In the genomic region with DNA sequence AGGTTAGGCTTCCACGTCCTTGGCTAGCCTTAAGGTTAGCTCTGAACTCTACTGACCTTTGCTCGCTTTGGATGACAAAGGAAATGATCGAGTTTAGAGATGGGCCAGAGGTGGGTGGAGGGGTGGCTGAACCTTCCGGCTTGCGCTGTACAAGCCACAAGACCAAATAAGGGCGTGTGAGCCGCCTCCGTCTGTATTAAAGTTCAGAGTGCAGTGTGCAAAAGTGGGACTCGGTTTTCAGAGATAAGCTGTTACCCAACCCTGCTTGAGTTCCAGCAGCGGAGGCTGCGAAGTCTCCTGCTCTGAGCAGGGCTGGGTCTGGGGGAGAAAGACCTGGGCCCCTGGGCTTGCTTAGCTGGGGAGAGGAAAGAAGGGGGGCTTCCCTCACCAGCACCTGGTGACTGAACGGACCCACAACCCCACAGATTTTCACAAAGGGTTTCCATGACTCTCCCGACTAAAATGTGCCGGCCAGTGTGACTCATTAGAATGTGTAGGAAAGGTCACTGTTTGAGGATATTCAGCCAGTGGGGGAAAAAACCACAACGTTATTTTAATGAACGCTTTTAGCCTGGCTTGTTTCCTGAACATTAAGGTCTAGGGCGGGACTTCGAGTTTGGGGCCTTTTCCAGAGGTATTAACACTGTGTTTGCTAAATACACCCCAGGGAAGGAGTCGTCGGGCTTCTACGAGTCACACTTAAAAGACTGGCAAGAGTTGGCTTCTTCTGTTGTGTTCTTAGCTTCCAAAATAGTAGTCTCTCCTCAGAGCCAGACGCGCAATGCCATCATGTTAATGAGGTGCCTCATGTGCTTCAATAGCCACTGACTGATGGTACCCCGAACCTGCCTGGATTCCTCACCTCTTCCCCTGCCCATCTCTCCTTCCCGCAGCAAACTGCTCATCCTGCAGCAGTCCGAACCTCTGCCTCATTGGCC, we compare ENCODE assay signal across 1 cellular context.
TF ChIP-seq lines count a peak whose summit lies in the region.

No MANE protein-coding gene starts in this region.

TF ChIP-seq in HepG2, 621 proteins besides CTCF, POLR2A, EP300 and RAD21 (continued from another document and continues in another):
- TF ChIP-seq ZNF280B (CRISPR knock-in tag; IDR thresholded peaks at IDR 0.05; ENCODE audit: borderline replicate concordance) (peak; percentile 45; the same call in 1 of the 2 replicates), KDM6A (CRISPR knock-in tag; IDR thresholded peaks at IDR 0.05; ENCODE audit: low read depth) (peak; percentile 88), ARNT2 (CRISPR knock-in tag; IDR thresholded peaks at IDR 0.05; ENCODE audit: low read depth) (peak; percentile 74; the same call in 1 of the 2 replicates), HDAC2 (CRISPR knock-in tag; IDR thresholded peaks at IDR 0.05) (peak; percentile 96), ZNF12 (CRISPR knock-in tag; IDR thresholded peaks at IDR 0.05) (peak; percentile 66), ZNF441 (CRISPR knock-in tag; IDR thresholded peaks at IDR 0.05; ENCODE audit: borderline replicate concordance) (no peak), YEATS4 (CRISPR knock-in tag; IDR thresholded peaks at IDR 0.05; ENCODE audit: borderline replicate concordance) (peak; percentile 84), KDM5A (IDR thresholded peaks at IDR 0.05; ENCODE audit: borderline replicate concordance, low read length) (peak; percentile 44; the same call in 1 of the 2 replicates), MIER2 (CRISPR knock-in tag; IDR thresholded peaks at IDR 0.05) (peak; percentile 76; the same call in 1 of the 2 replicates), BCL3 (CRISPR knock-in tag; IDR thresholded peaks at IDR 0.05) (no peak), PITX1 (CRISPR knock-in tag; IDR thresholded peaks at IDR 0.05) (peak; percentile 90), ZBTB8A (CRISPR knock-in tag; IDR thresholded peaks at IDR 0.05; ENCODE audit: borderline replicate concordance, low read depth) (0 out of 2 replicates have a peak, but pooled peaks have one; percentile 40), HNF4A (CRISPR knock-in tag; IDR thresholded peaks at IDR 0.05) (peak; percentile 97), ATAD3A (CRISPR knock-in tag; IDR thresholded peaks at IDR 0.05) (no peak), ZFP1 (CRISPR knock-in tag; IDR thresholded peaks at IDR 0.05) (peak; percentile 64; the same call in 1 of the 2 replicates), ZFY (CRISPR knock-in tag; IDR thresholded peaks at IDR 0.05) (no peak; the same call in 1 of the 2 replicates), FOXA3 (CRISPR knock-in tag; IDR thresholded peaks at IDR 0.05) (peak; percentile 78; the same call in 1 of the 2 replicates), ZNF83 (CRISPR knock-in tag; IDR thresholded peaks at IDR 0.05; ENCODE audit: borderline replicate concordance) (peak; percentile 77; the same call in 1 of the 2 replicates), CC2D1A (CRISPR knock-in tag; IDR thresholded peaks at IDR 0.05) (0 out of 2 replicates have a peak, but pooled peaks have one; percentile 27), GFI1 (CRISPR knock-in tag; IDR thresholded peaks at IDR 0.05; ENCODE audit: borderline replicate concordance) (peak; percentile 67), ZNF142 (CRISPR knock-in tag; IDR thresholded peaks at IDR 0.05) (peak; percentile 86), ZNF33A (CRISPR knock-in tag; IDR thresholded peaks at IDR 0.05; ENCODE audit: borderline replicate concordance) (no peak; the same call in 1 of the 2 replicates), NR2F2 (IDR thresholded peaks at IDR 0.05; ENCODE audit: borderline replicate concordance, low read depth) (peak; percentile 78), ZNF747 (CRISPR knock-in tag; IDR thresholded peaks at IDR 0.05; ENCODE audit: borderline replicate concordance) (0 out of 2 replicates have a peak, but pooled peaks have one; percentile 53), TFDP1 (CRISPR knock-in tag; IDR thresholded peaks at IDR 0.05; ENCODE audit: borderline replicate concordance) (peak; percentile 34; the same call in 1 of the 2 replicates), DPF2 (CRISPR knock-in tag; IDR thresholded peaks at IDR 0.05; ENCODE audit: borderline replicate concordance, low read depth) (peak; percentile 94), ZNF580 (CRISPR knock-in tag; IDR thresholded peaks at IDR 0.05; ENCODE audit: borderline replicate concordance, low read depth) (peak; percentile 93; the same call in 1 of the 2 replicates), KLF11 (CRISPR knock-in tag; IDR thresholded peaks at IDR 0.05) (peak; percentile 54; the same call in 1 of the 2 replicates)
- TF ChIP-seq, protein P1, sequence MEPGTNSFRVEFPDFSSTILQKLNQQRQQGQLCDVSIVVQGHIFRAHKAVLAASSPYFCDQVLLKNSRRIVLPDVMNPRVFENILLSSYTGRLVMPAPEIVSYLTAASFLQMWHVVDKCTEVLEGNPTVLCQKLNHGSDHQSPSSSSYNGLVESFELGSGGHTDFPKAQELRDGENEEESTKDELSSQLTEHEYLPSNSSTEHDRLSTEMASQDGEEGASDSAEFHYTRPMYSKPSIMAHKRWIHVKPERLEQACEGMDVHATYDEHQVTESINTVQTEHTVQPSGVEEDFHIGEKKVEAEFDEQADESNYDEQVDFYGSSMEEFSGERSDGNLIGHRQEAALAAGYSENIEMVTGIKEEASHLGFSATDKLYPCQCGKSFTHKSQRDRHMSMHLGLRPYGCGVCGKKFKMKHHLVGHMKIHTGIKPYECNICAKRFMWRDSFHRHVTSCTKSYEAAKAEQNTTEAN (CRISPR knock-in tag; conservative IDR thresholded peaks at IDR 0.05), result peak; percentile 84
- TF ChIP-seq, protein P2, sequence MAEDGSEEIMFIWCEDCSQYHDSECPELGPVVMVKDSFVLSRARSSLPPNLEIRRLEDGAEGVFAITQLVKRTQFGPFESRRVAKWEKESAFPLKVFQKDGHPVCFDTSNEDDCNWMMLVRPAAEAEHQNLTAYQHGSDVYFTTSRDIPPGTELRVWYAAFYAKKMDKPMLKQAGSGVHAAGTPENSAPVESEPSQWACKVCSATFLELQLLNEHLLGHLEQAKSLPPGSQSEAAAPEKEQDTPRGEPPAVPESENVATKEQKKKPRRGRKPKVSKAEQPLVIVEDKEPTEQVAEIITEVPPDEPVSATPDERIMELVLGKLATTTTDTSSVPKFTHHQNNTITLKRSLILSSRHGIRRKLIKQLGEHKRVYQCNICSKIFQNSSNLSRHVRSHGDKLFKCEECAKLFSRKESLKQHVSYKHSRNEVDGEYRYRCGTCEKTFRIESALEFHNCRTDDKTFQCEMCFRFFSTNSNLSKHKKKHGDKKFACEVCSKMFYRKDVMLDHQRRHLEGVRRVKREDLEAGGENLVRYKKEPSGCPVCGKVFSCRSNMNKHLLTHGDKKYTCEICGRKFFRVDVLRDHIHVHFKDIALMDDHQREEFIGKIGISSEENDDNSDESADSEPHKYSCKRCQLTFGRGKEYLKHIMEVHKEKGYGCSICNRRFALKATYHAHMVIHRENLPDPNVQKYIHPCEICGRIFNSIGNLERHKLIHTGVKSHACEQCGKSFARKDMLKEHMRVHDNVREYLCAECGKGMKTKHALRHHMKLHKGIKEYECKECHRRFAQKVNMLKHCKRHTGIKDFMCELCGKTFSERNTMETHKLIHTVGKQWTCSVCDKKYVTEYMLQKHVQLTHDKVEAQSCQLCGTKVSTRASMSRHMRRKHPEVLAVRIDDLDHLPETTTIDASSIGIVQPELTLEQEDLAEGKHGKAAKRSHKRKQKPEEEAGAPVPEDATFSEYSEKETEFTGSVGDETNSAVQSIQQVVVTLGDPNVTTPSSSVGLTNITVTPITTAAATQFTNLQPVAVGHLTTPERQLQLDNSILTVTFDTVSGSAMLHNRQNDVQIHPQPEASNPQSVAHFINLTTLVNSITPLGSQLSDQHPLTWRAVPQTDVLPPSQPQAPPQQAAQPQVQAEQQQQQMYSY (CRISPR knock-in tag; IDR thresholded peaks at IDR 0.05), result peak; percentile 41; the same call in 1 of the 2 replicates
- TF ChIP-seq, protein P3, sequence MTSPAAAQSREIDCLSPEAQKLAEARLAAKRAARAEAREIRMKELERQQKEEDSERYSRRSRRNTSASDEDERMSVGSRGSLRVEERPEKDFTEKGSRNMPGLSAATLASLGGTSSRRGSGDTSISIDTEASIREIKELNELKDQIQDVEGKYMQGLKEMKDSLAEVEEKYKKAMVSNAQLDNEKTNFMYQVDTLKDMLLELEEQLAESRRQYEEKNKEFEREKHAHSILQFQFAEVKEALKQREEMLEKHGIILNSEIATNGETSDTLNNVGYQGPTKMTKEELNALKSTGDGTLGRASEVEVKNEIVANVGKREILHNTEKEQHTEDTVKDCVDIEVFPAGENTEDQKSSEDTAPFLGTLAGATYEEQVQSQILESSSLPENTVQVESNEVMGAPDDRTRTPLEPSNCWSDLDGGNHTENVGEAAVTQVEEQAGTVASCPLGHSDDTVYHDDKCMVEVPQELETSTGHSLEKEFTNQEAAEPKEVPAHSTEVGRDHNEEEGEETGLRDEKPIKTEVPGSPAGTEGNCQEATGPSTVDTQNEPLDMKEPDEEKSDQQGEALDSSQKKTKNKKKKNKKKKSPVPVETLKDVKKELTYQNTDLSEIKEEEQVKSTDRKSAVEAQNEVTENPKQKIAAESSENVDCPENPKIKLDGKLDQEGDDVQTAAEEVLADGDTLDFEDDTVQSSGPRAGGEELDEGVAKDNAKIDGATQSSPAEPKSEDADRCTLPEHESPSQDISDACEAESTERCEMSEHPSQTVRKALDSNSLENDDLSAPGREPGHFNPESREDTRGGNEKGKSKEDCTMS (CRISPR knock-in tag; conservative IDR thresholded peaks at IDR 0.05), result no peak
- TF ChIP-seq, protein P4, sequence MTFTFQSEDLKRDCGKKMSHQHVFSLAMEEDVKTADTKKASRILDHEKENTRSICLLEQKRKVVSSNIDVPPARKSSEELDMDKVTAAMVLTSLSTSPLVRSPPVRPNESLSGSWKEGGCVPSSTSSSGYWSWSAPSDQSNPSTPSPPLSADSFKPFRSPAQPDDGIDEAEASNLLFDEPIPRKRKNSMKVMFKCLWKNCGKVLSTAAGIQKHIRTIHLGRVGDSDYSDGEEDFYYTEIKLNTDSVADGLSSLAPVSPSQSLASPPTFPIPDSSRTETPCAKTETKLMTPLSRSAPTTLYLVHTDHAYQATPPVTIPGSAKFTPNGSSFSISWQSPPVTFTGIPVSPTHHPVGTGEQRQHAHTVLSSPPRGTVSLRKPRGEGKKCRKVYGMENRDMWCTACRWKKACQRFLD (CRISPR knock-in tag; IDR thresholded peaks at IDR 0.05; ENCODE audit: borderline replicate concordance), result peak; percentile 40; the same call in 1 of the 2 replicates
